In genomic region chr2:47822518-47822917, GRCh38 we compare ENCODE assay signal across 23 cellular contexts. TPM values are rescaled to one million over a fixed set of nuclear protein-coding genes. Genes with fewer than 3 reads are reported as not detected.
DNase-seq lines count a peak whose midpoint lies in the region; ATAC-seq, FAIRE-seq and TF ChIP-seq lines count a peak whose summit lies in the region.
"Had no signal": no experiment of that assay in that cellular context is flagged by ENCODE, and none has a peak within 500 bp of the region (broad histone marks: within the 10 kb centered on the region; RNA-seq: fewer than 3 reads in every experiment).

No MANE protein-coding gene starts in this region.

- peaks cover 24% of the 10 kb centered on the region for H3K36me3 ChIP-seq in astrocyte (ENCODE audit: insufficient read depth, low read length)

- no peak overlapping the region for H3K4me3 ChIP-seq in astrocyte (ENCODE audit: insufficient read depth, low read depth, low read length)
- H3K4me3 ChIP-seq: BLaER1, GM12878, GM23248 had no signal

- peaks cover 6% of the 10 kb centered on the region for H3K79me2 ChIP-seq in astrocyte (ENCODE audit: insufficient read depth, low read length)

- peak; percentile 44 for FAIRE-seq in G401.6 (lab: Jason Lieb, UNC)
- FAIRE-seq in astrocyte (lab: Jason Lieb, UNC): peak; percentile 20
- FAIRE-seq: A204.1, GM12878, GM19239, H1 had no signal

- H3K9me3 ChIP-seq in astrocyte (ENCODE audit: insufficient read depth, low read depth, low read length): no peaks in the 10 kb centered on the region
- H3K9me3 ChIP-seq: BLaER1, Caco-2 had no signal

- no peaks in the 10 kb centered on the region for H3K4me1 ChIP-seq in astrocyte (ENCODE audit: insufficient read depth, low read length)
- H3K4me1 ChIP-seq: BLaER1, Caco-2 had no signal

- H3K4me1 Mint-ChIP-seq in activated naive CD4-positive, alpha-beta T cell treated with anti-CD3 and anti-CD28 coated beads, Interleukin-2, amount 50 U/mL, for 24 hours: peaks cover 3% of the 10 kb centered on the region
- H3K4me1 Mint-ChIP-seq in astrocyte (ENCODE audit: low read depth, unreplicated experiment): peaks cover 2% of the 10 kb centered on the region

- no peak for DNase-seq in activated naive CD4-positive, alpha-beta T cell treated with Interleukin-2 at 50 U/mL for 16 hours
- DNase-seq in astrocyte (ENCODE audit: low read depth) (no peak), erythroblast (lab: John Stamatoyannopoulos, UW) (no peak), omental fat pad (ENCODE audit: low spot score) (no peak)
- DNase-seq: ACHN; Caco-2; CD4-positive, CD25-positive, alpha-beta regulatory T cell; CD8-positive, alpha-beta T cell; DMS153; DND-41; GDM1; GM23248; H7; HCEC 1CT had no signal

- no peaks in the 10 kb centered on the region for H3K27me3 ChIP-seq in astrocyte (ENCODE audit: insufficient read depth, low read length)
- H3K27me3 ChIP-seq: BLaER1 had no signal

- H3K4me3 Mint-ChIP-seq in activated naive CD4-positive, alpha-beta T cell treated with anti-CD3 and anti-CD28 coated beads, Interleukin-2, amount 50 U/mL, for 24 hours: no peak overlapping the region
- H3K4me3 Mint-ChIP-seq in astrocyte (ENCODE audit: unreplicated experiment): no peak overlapping the region
- H3K4me3 Mint-ChIP-seq: CD4-positive, CD25-positive, alpha-beta regulatory T cell; CD8-positive, alpha-beta T cell had no signal

- H2AFZ ChIP-seq in astrocyte (ENCODE audit: low read depth, low read length): no peak overlapping the region
- H2AFZ ChIP-seq: GM23248 had no signal

- no peak overlapping the region for H3K9ac ChIP-seq in astrocyte (ENCODE audit: low read length)
- H3K9ac ChIP-seq: BLaER1, GM23248 had no signal

- TF ChIP-seq POLR2A in erythroblast (IDR thresholded peaks at IDR 0.05; ENCODE audit: low read length): no peak

- TF ChIP-seq CTCF in astrocyte (IDR thresholded peaks at IDR 0.05; ENCODE audit: insufficient read depth, low read depth, low read length): no peak
- TF ChIP-seq CTCF in omental fat pad (IDR thresholded peaks at IDR 0.05): no peak

- no peak for ATAC-seq in omental fat pad (ENCODE audit: low FRiP score)
- ATAC-seq: CD8-positive, alpha-beta T cell; GM12878 had no signal

- H3K4me2 ChIP-seq in astrocyte (ENCODE audit: low read length): no peak overlapping the region
- H3K4me2 ChIP-seq: BLaER1 had no signal

- no peak overlapping the region for H3K27ac ChIP-seq in astrocyte (ENCODE audit: low read depth, low read length)
- H3K27ac ChIP-seq: 22Rv1, BLaER1, C4-2B, GM23248 had no signal

- peaks cover 9% of the 10 kb centered on the region for H3K36me3 Mint-ChIP-seq in activated naive CD4-positive, alpha-beta T cell treated with anti-CD3 and anti-CD28 coated beads, Interleukin-2, amount 50 U/mL, for 24 hours
- H3K36me3 Mint-ChIP-seq in astrocyte (ENCODE audit: low read depth, unreplicated experiment): peaks cover 12% of the 10 kb centered on the region

- H3K27me3 Mint-ChIP-seq in activated naive CD4-positive, alpha-beta T cell treated with anti-CD3 and anti-CD28 coated beads, Interleukin-2, amount 50 U/mL, for 24 hours: no peaks in the 10 kb centered on the region
- H3K27me3 Mint-ChIP-seq in astrocyte (ENCODE audit: low read depth, unreplicated experiment): no peaks in the 10 kb centered on the region
- H3K27me3 Mint-ChIP-seq: CD4-positive, CD25-positive, alpha-beta regulatory T cell had no signal

- H3K27ac Mint-ChIP-seq in activated naive CD4-positive, alpha-beta T cell treated with anti-CD3 and anti-CD28 coated beads, Interleukin-2, amount 50 U/mL, for 24 hours: peak overlapping the region; percentile 35
- H3K27ac Mint-ChIP-seq in astrocyte (ENCODE audit: unreplicated experiment): no peak overlapping the region
- H3K27ac Mint-ChIP-seq: CD4-positive, CD25-positive, alpha-beta regulatory T cell; CD8-positive, alpha-beta T cell had no signal

- no peaks in the 10 kb centered on the region for H3K9me3 Mint-ChIP-seq in activated naive CD4-positive, alpha-beta T cell treated with anti-CD3 and anti-CD28 coated beads, Interleukin-2, amount 50 U/mL, for 24 hours
- H3K9me3 Mint-ChIP-seq in astrocyte (ENCODE audit: unreplicated experiment): no peaks in the 10 kb centered on the region
- H3K9me3 Mint-ChIP-seq: CD4-positive, CD25-positive, alpha-beta regulatory T cell; CD8-positive, alpha-beta T cell had no signal

- peaks cover 6% of the 10 kb centered on the region for H4K20me1 ChIP-seq in astrocyte (ENCODE audit: insufficient read depth, low read length)
- H4K20me1 ChIP-seq: BLaER1 had no signal

RNA-seq across cellular contexts. Expression of gene MSH6, which starts 39.6 kb away (rescaled TPM):
- total RNA-seq in astrocyte (53.8 and 55.0 TPM in 2 replicates), omental fat pad (10 to 100 TPM; 26.9 to 36.4 (median 29.4) TPM)
